In genomic region chr16:68445458-68445857, GRCh38 we compare ENCODE assay signal across 8 cellular contexts. TPM values are rescaled to one million over a fixed set of nuclear protein-coding genes. Genes with fewer than 3 reads are reported as not detected.
DNase-seq lines count a peak whose midpoint lies in the region; ATAC-seq and TF ChIP-seq lines count a peak whose summit lies in the region.

No MANE protein-coding gene starts in this region.

- TF ChIP-seq CTCF in heart right ventricle (IDR thresholded peaks at IDR 0.05): peak in 4 of 9 donors; percentile 19 to 61 (median 26)
- TF ChIP-seq CTCF in esophagus muscularis mucosa (IDR thresholded peaks at IDR 0.05): peak in 2 of 3 experiments; percentile 10 to 11
- TF ChIP-seq CTCF in retinal pigment epithelial cell (conservative IDR thresholded peaks at IDR 0.05; ENCODE audit: low read depth, low read length): peak; percentile 74

- TF ChIP-seq EP300 in esophagus muscularis mucosa (IDR thresholded peaks at IDR 0.05): no peak

- H3K27ac ChIP-seq in heart right ventricle (no peak overlapping the region), esophagus muscularis mucosa (replicated peaks in 1 of 4) (no peak overlapping the region)

- no peak for TF ChIP-seq POLR2A in esophagus muscularis mucosa (IDR thresholded peaks at IDR 0.05; ENCODE audit: low read depth)

- H3K36me3 ChIP-seq in heart right ventricle (no peaks in the 10 kb centered on the region), esophagus muscularis mucosa (no peaks in the 10 kb centered on the region)

- H3K4me3 ChIP-seq in heart right ventricle (no peak overlapping the region), esophagus muscularis mucosa (no peak overlapping the region), retinal pigment epithelial cell (ENCODE audit: low read length) (no peak overlapping the region)

- H3K9me3 ChIP-seq in heart right ventricle: no peaks in the 10 kb centered on the region
- no peaks in the 10 kb centered on the region for H3K9me3 ChIP-seq in esophagus muscularis mucosa

- ATAC-seq in heart right ventricle (no peak), HG03039 (IDR thresholded peaks at IDR 0.05; ENCODE audit: unreplicated experiment) (no peak), GM21381 (IDR thresholded peaks at IDR 0.05; ENCODE audit: unreplicated experiment) (no peak)

- H3K27me3 ChIP-seq in heart right ventricle (peaks cover 0 to 70% (median 40%) of the 10 kb centered on the region in 7 donors), esophagus muscularis mucosa (peaks cover 0 to 42% (median 0%) of the 10 kb centered on the region in 4 donors)

- H3K4me1 ChIP-seq in heart right ventricle (peaks cover 11 to 24% (median 17%) of the 10 kb centered on the region in 9 donors), esophagus muscularis mucosa (peaks cover 13 to 34% (median 28%) of the 10 kb centered on the region in 4 donors)

- DNase-seq in cardiac septum (ENCODE audit: low spot score): peak; percentile 76
- DNase-seq in heart right ventricle: no peak
- DNase-seq in MV-4-11 (lab: John Stamatoyannopoulos, UW): peak; percentile 69
- DNase-seq in RPMI8226: peak; percentile 92
- no peak for DNase-seq in esophagus muscularis mucosa (ENCODE audit: extremely low spot score)
- DNase-seq in retinal pigment epithelial cell (ENCODE audit: low read depth): no peak

- 0% methylated on average over 1 of the region's 1 CpG for WGBS in heart right ventricle, 2 donors
- 13% methylated on average over 1 of the region's 1 CpG for WGBS in esophagus muscularis mucosa

- intact Hi-C loops in cardiac septum (cut with DNase I) (no loop called here), heart right ventricle (cut with DNase I) (loop anchor here in 1 of 10 donors (5.0 kb wide), 1 partner anchor 62 kb away; no protein-coding TSS in a partner anchor), esophagus muscularis mucosa (cut with DNase I) (no loop called here)

RNA-seq across cellular contexts. Expression of gene SMPD3, which starts 2.9 kb away (rescaled TPM):
- not detected for total RNA-seq in cardiac septum
- total RNA-seq in heart right ventricle: 1 to 10 TPM in 1 of 10 donors, under 1 TPM in 8, not detected in 1; 0.05 to 1.2 (median 0.34) TPM
- polyA plus RNA-seq in heart right ventricle: under 1 TPM; 0.03 to 0.15 TPM
- total RNA-seq in esophagus muscularis mucosa: under 1 TPM; 0.32 to 0.92 (median 0.54) TPM

Comparison
In these comparisons a context has a peak if more than half of its experiments do, and no peak if none do; other contexts are left out.
1. DNase-seq: peak in cardiac septum (single experiment), MV-4-11 (single experiment) and RPMI8226 (single experiment); none in heart right ventricle (0 of 2), esophagus muscularis mucosa (single experiment) and retinal pigment epithelial cell (single experiment).